In the genomic region with DNA sequence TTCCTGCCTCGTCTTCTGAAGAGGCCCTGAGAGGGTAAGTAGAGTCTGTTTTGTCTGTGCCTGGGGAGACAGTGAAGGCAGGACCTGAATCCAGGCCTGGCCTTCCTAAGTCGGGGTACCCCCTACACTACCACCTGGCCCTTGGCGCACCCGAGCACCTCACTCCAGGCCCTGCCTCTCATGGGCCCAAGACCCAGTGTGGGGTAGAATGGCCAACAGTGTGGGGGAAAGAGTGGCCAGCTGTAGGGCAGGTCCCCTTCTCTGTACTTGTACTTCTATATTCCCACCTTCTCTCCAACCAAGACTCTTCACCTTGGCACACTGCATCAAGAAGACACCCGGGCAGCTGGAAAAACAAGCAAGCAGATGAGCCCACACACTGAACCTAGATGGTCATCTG, we compare ENCODE assay signal across 21 cellular contexts.
"Had no signal": no experiment of that assay in that cellular context is flagged by ENCODE, and none has a peak within 500 bp of the region (broad histone marks: within the 10 kb centered on the region; RNA-seq: fewer than 3 reads in every experiment).

No MANE protein-coding gene starts in this region.

- H3K4me1 Mint-ChIP-seq: immature natural killer cell had no signal

- DNase-seq: activated CD4-positive, alpha-beta T cell treated with anti-CD3 and anti-CD28 coated beads, Interleukin-2, amount 50 U/mL, for 4 hours; activated gamma-delta T cell treated with Interleukin-2 at 50 U/mL for 16 hours; activated T-cell treated with anti-CD3 and anti-CD28 coated beads for 4 hours; adrenal gland; dermis blood vessel endothelial cell; effector memory CD4-positive, alpha-beta T cell; heart right ventricle; immature natural killer cell; kidney glomerular epithelial cell; left ventricle myocardium inferior; testis; WERI-Rb-1 had no signal

- ATAC-seq: activated naive CD4-positive, alpha-beta T cell treated with anti-CD3 and anti-CD28 coated beads, Interleukin-2, amount 50 U/mL, for 72 hours; heart right ventricle had no signal

- H3K4me1 ChIP-seq: adrenal gland, esophagus muscularis mucosa, prostate gland, right atrium auricular region, testis had no signal

- H3K27ac Mint-ChIP-seq: activated naive CD4-positive, alpha-beta T cell treated with anti-CD3 and anti-CD28 coated beads, Interleukin-2, amount 50 U/mL, for 72 hours; activated T-helper 1 cell treated with anti-CD3 and anti-CD28 coated beads, Interleukin-12 subunit alpha, Interleukin-12 subunit beta, Interleukin-2, Interleukin-4 antibody, amounts not matched to agents 30 ng/mL and 10 ng/mL and 1 ng/mL, durations not matched to agents 14 hours and 24 hours and 36 hours; immature natural killer cell; type B pancreatic cell had no signal

- H3K27me3 ChIP-seq: adrenal gland, esophagus muscularis mucosa, heart right ventricle, right atrium auricular region, testis had no signal

- H3K4me3 ChIP-seq: adrenal gland, esophagus muscularis mucosa, heart right ventricle, left ventricle myocardium inferior, prostate gland, right atrium auricular region, testis had no signal

- H3K36me3 ChIP-seq: adrenal gland, prostate gland, WERI-Rb-1 had no signal

- H3K27ac ChIP-seq: adrenal gland, esophagus muscularis mucosa, heart right ventricle, left ventricle myocardium inferior, prostate gland, right atrium auricular region, testis, WERI-Rb-1 had no signal

- FAIRE-seq: bronchial epithelial cell, endothelial cell of umbilical vein had no signal

- H3K36me3 Mint-ChIP-seq: activated naive CD4-positive, alpha-beta T cell treated with anti-CD3 and anti-CD28 coated beads, Interleukin-2, amount 50 U/mL, for 72 hours; type B pancreatic cell had no signal

- H3K4me3 Mint-ChIP-seq: activated T-helper 1 cell treated with anti-CD3 and anti-CD28 coated beads, Interleukin-12 subunit alpha, Interleukin-12 subunit beta, Interleukin-2, Interleukin-4 antibody, amounts not matched to agents 30 ng/mL and 10 ng/mL and 1 ng/mL, durations not matched to agents 14 hours and 24 hours and 36 hours; immature natural killer cell; neural crest cell; type B pancreatic cell had no signal

- H3K9me3 ChIP-seq: adrenal gland, esophagus muscularis mucosa, heart right ventricle, left ventricle myocardium inferior, prostate gland, right atrium auricular region, testis had no signal

- H3K9me3 Mint-ChIP-seq: activated naive CD4-positive, alpha-beta T cell treated with anti-CD3 and anti-CD28 coated beads, Interleukin-2, amount 50 U/mL, for 72 hours; activated T-helper 1 cell treated with anti-CD3 and anti-CD28 coated beads, Interleukin-12 subunit alpha, Interleukin-12 subunit beta, Interleukin-2, Interleukin-4 antibody, amounts not matched to agents 30 ng/mL and 10 ng/mL and 1 ng/mL, durations not matched to agents 14 hours and 24 hours and 36 hours; immature natural killer cell; neural crest cell; type B pancreatic cell had no signal

- H3K27me3 Mint-ChIP-seq: type B pancreatic cell had no signal
